Comparison of ENCODE assay signal across 8 cellular contexts in the genomic region with DNA sequence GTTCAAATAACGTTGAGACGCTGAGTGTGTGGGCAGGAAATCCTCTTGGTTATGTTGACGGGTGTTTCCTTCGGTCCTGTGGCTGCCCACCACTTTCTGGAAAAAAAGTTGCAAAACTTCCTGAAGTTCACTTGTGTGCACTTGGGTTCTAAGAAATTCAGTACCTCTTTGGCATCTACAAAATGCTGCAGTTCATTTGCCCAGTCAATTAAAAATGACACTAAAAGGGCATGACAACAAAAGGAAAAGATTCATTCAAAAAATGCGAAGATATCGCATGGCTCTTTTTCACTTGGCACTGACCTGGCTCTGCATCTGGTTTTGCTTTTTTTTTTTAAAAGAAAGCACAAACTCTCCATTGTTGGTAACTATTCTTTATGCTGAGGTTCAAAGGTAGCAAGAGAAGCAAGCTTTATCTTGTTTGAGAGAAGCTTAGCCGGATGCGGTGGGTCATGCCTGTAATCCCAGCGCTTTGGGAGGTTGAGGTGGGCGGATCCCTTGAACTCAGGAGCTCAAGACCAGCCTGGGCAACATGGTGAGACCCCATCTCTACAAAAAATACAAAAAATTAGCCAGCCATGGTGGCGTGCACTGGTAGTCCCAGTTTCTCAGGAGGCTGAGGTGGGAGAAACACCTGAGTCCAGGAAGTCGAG. TPM values are rescaled to one million over a fixed set of nuclear protein-coding genes. Genes with fewer than 3 reads are reported as not detected.
DNase-seq lines count a peak whose midpoint lies in the region; ATAC-seq and TF ChIP-seq lines count a peak whose summit lies in the region.

No MANE protein-coding gene starts in this region.

- H3K27me3 Mint-ChIP-seq in activated T-cell treated with anti-CD3 and anti-CD28 coated beads, Interleukin-2, amount 50 U/mL, for 24 hours = no peaks in the 10 kb centered on the region
- no peaks in the 10 kb centered on the region for H3K27me3 Mint-ChIP-seq in activated CD4-positive, alpha-beta T cell treated with anti-CD3 and anti-CD28 coated beads, Interleukin-2, amount 10 ng/mL, durations not matched to agents 24 days and 14 days

- no peak for DNase-seq in activated T-cell treated with anti-CD3 and anti-CD28 coated beads, Interleukin-2, amount 50 U/mL, for 24 hours
- DNase-seq in activated T-cell treated with anti-CD3 and anti-CD28 coated beads for 4 hours (no peak), left ventricle myocardium inferior (no peak), suprapubic skin (ENCODE audit: low spot score in 2 of 2) (no peak), HuH-7.5 (ENCODE audit: low spot score) (no peak), GM20000 (ENCODE audit: low spot score) (no peak)
- DNase-seq in activated CD4-positive, alpha-beta T cell treated with anti-CD3 and anti-CD28 coated beads, Interleukin-2, amount 10 ng/mL, durations not matched to agents 24 days and 14 days = peak; percentile 89

- ATAC-seq in HG02759 (IDR thresholded peaks at IDR 0.05; ENCODE audit: unreplicated experiment) = no peak

- H3K4me3 ChIP-seq in left ventricle myocardium inferior = no peak overlapping the region
- H3K4me3 ChIP-seq in suprapubic skin = no peak overlapping the region

- no peak for TF ChIP-seq POLR2A in suprapubic skin (IDR thresholded peaks at IDR 0.05)

- peak overlapping the region; percentile 46 for H3K27ac ChIP-seq in left ventricle myocardium inferior (replicated peaks)
- peak overlapping the region; percentile 34 for H3K27ac ChIP-seq in suprapubic skin

- no peak for TF ChIP-seq EP300 in suprapubic skin (IDR thresholded peaks at IDR 0.05)

- H3K27me3 ChIP-seq in left ventricle myocardium inferior (ENCODE audit: low read depth) (no peaks in the 10 kb centered on the region), suprapubic skin (no peaks in the 10 kb centered on the region)

- H3K4me1 ChIP-seq in left ventricle myocardium inferior = peaks cover 27% of the 10 kb centered on the region
- H3K4me1 ChIP-seq in suprapubic skin = peaks cover 31% of the 10 kb centered on the region

- H3K36me3 ChIP-seq in left ventricle myocardium inferior (peaks cover 8% of the 10 kb centered on the region), suprapubic skin (no peaks in the 10 kb centered on the region)

- peaks cover 77% of the 10 kb centered on the region for H3K4me1 Mint-ChIP-seq in activated T-cell treated with anti-CD3 and anti-CD28 coated beads, Interleukin-2, amount 50 U/mL, for 24 hours (ENCODE audit: low read depth)
- peaks cover 76% of the 10 kb centered on the region for H3K4me1 Mint-ChIP-seq in activated CD4-positive, alpha-beta T cell treated with anti-CD3 and anti-CD28 coated beads, Interleukin-2, amount 10 ng/mL, durations not matched to agents 24 days and 14 days

- no peaks in the 10 kb centered on the region for H3K9me3 Mint-ChIP-seq in activated T-cell treated with anti-CD3 and anti-CD28 coated beads, Interleukin-2, amount 50 U/mL, for 24 hours
- no peaks in the 10 kb centered on the region for H3K9me3 Mint-ChIP-seq in activated CD4-positive, alpha-beta T cell treated with anti-CD3 and anti-CD28 coated beads, Interleukin-2, amount 10 ng/mL, durations not matched to agents 24 days and 14 days

- no peak for TF ChIP-seq CTCF in left ventricle myocardium inferior (IDR thresholded peaks at IDR 0.05; ENCODE audit: borderline replicate concordance)
- no peak for TF ChIP-seq CTCF in suprapubic skin (IDR thresholded peaks at IDR 0.05)
- no peak for TF ChIP-seq CTCF in GM20000 (IDR thresholded peaks at IDR 0.05; ENCODE audit: extremely low read depth, missing control alignments)

- H3K4me3 Mint-ChIP-seq in activated T-cell treated with anti-CD3 and anti-CD28 coated beads, Interleukin-2, amount 50 U/mL, for 24 hours = peak overlapping the region; percentile 66
- peak overlapping the region; percentile 73 for H3K4me3 Mint-ChIP-seq in activated CD4-positive, alpha-beta T cell treated with anti-CD3 and anti-CD28 coated beads, Interleukin-2, amount 10 ng/mL, durations not matched to agents 24 days and 14 days

- H3K27ac Mint-ChIP-seq in activated T-cell treated with anti-CD3 and anti-CD28 coated beads, Interleukin-2, amount 50 U/mL, for 24 hours = peak overlapping the region; percentile 81
- H3K27ac Mint-ChIP-seq in activated CD4-positive, alpha-beta T cell treated with anti-CD3 and anti-CD28 coated beads, Interleukin-2, amount 10 ng/mL, durations not matched to agents 24 days and 14 days = peak overlapping the region; percentile 89

- peaks cover 52% of the 10 kb centered on the region for H3K36me3 Mint-ChIP-seq in activated T-cell treated with anti-CD3 and anti-CD28 coated beads, Interleukin-2, amount 50 U/mL, for 24 hours (ENCODE audit: low read depth)
- H3K36me3 Mint-ChIP-seq in activated CD4-positive, alpha-beta T cell treated with anti-CD3 and anti-CD28 coated beads, Interleukin-2, amount 10 ng/mL, durations not matched to agents 24 days and 14 days (ENCODE audit: low read depth) = peaks cover 51% of the 10 kb centered on the region

- 46% methylated on average over 12 of the region's 12 CpGs for WGBS in suprapubic skin

- no peaks in the 10 kb centered on the region for H3K9me3 ChIP-seq in left ventricle myocardium inferior (replicated peaks)
- no peaks in the 10 kb centered on the region for H3K9me3 ChIP-seq in suprapubic skin

- intact Hi-C loops in activated CD4-positive, alpha-beta T cell treated with anti-CD3 and anti-CD28 coated beads, Interleukin-2, amount 10 ng/mL, durations not matched to agents 24 days and 14 days (cut with micrococcal nuclease) = loop anchor here (1.0 to 5.0 kb wide), 3 partner anchors 9 to 98 kb away; a partner anchor contains a TSS
- intact Hi-C loops in left ventricle myocardium inferior (cut with micrococcal nuclease) = no loop called here

RNA-seq across cellular contexts. Expression of a gene that starts 10.6 kb away (rescaled TPM):
- 133 and 135 TPM in 2 replicates for total RNA-seq in activated CD4-positive, alpha-beta T cell treated with anti-CD3 and anti-CD28 coated beads, Interleukin-2, amount 10 ng/mL, durations not matched to agents 24 days and 14 days
- total RNA-seq in left ventricle myocardium inferior = 75.9 TPM
- total RNA-seq in suprapubic skin = 100 to 1,000 TPM; 220 to 305 (median 237) TPM

RNA-seq across cellular contexts. Expression of a gene that starts 38.5 kb away (rescaled TPM):
- 41.2 and 47.7 TPM in 2 replicates for total RNA-seq in activated CD4-positive, alpha-beta T cell treated with anti-CD3 and anti-CD28 coated beads, Interleukin-2, amount 10 ng/mL, durations not matched to agents 24 days and 14 days
- total RNA-seq in left ventricle myocardium inferior (10.1 TPM), suprapubic skin (10 to 100 TPM; 12.0 to 21.2 (median 16.6) TPM)
